21 cellular contexts compared by ENCODE assay signal in the genomic region with DNA sequence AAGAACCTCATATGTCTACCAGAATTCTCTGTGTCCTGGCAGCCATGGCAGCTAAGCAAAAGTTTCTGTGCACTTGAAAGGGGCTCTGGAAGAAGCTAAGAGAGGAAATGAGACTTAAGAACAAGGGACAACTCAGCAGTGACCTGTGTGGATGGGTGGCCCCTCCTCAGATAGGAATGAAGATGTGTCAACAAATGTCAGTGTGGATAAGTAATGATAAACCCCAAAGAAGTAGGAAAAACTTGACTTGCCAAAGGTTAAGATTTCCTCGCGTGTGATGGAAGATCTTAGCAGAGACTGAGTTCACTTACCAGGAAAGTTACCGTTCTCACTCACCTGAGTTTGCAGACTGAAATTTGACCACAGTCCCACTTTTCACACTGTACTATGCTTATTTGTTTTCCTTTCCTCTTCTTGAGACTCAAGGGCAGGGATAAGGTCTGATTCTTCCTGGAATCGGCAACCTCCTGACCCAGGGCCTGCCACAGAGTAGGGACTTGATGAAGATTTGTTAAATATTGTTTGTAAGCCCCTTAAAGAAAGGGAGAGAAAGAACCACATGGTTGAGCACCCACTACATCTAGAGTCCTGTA. TPM values are rescaled to one million over a fixed set of nuclear protein-coding genes. Genes with fewer than 3 reads are reported as not detected.
DNase-seq lines count a peak whose midpoint lies in the region; FAIRE-seq and TF ChIP-seq lines count a peak whose summit lies in the region.
"Had no signal": no experiment of that assay in that cellular context is flagged by ENCODE, and none has a peak within 500 bp of the region (broad histone marks: within the 10 kb centered on the region; RNA-seq: fewer than 3 reads in every experiment).

No MANE protein-coding gene starts in this region.

- dilution Hi-C loops in keratinocyte (cut with MboI; ENCODE audit: extremely low pct_ligation_motif_present, low sequenced_read_pairs): no loop called here

- no peak overlapping the region for H3K4me3 ChIP-seq in HEK293 (ENCODE audit: low read depth, low read length)
- H3K4me3 ChIP-seq in SJSA1: no peak overlapping the region
- H3K4me3 ChIP-seq in keratinocyte (ENCODE audit: control insufficient read depth in 2 of 3, extremely low read depth in 1 of 3, insufficient read depth in 2 of 3, low read depth in 1 of 3, low read length in 3 of 3): no peak overlapping the region
- H3K4me3 ChIP-seq in neuronal stem cell (ENCODE audit: low read length in 2 of 2): no peak overlapping the region
- H3K4me3 ChIP-seq: SK-N-MC, smooth muscle cell, vagina had no signal

- H3K4me3 Mint-ChIP-seq in type B pancreatic cell (peak overlapping the region; percentile 64), Calu3 (ENCODE audit: low read depth, unreplicated experiment) (no peak overlapping the region)
- H3K4me3 Mint-ChIP-seq: activated CD4-positive, alpha-beta T cell treated with anti-CD3 and anti-CD28 coated beads for 36 hours; CD4-positive, CD25-positive, alpha-beta regulatory T cell; stimulated activated memory B cell treated with anti-CD40 and anti-IgM and Interleukin-4, amounts not matched to agents 10 μg/mL and 1 μg/mL and 100 μg/mL, for 72 hours had no signal

- H2BK5ac ChIP-seq in neuronal stem cell (ENCODE audit: low read length): no peak overlapping the region

- no peak overlapping the region for H2AK5ac ChIP-seq in neuronal stem cell (ENCODE audit: low read depth, low read length)

- H3K36me3 Mint-ChIP-seq in type B pancreatic cell (no peaks in the 10 kb centered on the region), Calu3 (ENCODE audit: insufficient read depth, unreplicated experiment) (no peaks in the 10 kb centered on the region)
- H3K36me3 Mint-ChIP-seq: CD4-positive, CD25-positive, alpha-beta regulatory T cell; stimulated activated memory B cell treated with anti-CD40 and anti-IgM and Interleukin-4, amounts not matched to agents 10 μg/mL and 1 μg/mL and 100 μg/mL, for 72 hours had no signal

- no peaks in the 10 kb centered on the region for H3K79me2 ChIP-seq in keratinocyte (ENCODE audit: control insufficient read depth, insufficient read depth, low read length)

- H2BK15ac ChIP-seq in neuronal stem cell (ENCODE audit: low read length): no peak overlapping the region

- FAIRE-seq in keratinocyte (lab: Jason Lieb, UNC): peak; percentile 91
- FAIRE-seq: H1 had no signal

- H3K4me1 ChIP-seq in HEK293 (ENCODE audit: control insufficient read depth, insufficient read depth, low read length): no peaks in the 10 kb centered on the region; the same call in 1 of the 2 replicates
- H3K4me1 ChIP-seq in SJSA1 (replicated peaks): peaks cover 24% of the 10 kb centered on the region
- H3K4me1 ChIP-seq in keratinocyte (ENCODE audit: control insufficient read depth, extremely low read depth, insufficient read depth, low read length): peaks cover 20% of the 10 kb centered on the region
- H3K4me1 ChIP-seq in neuronal stem cell (ENCODE audit: control insufficient read depth in 2 of 2, insufficient read depth in 1 of 2, low read depth in 1 of 2, low read length in 2 of 2): no peaks in the 10 kb centered on the region
- H3K4me1 ChIP-seq: vagina had no signal

- H3K23ac ChIP-seq in neuronal stem cell (ENCODE audit: low read depth, low read length, poor library complexity): no peak overlapping the region

- H2BK120ac ChIP-seq in neuronal stem cell (ENCODE audit: low read depth, low read length): no peak overlapping the region

- intact Hi-C loops in Calu3 (cut with micrococcal nuclease; ENCODE audit: unreplicated experiment): no loop called here

- H2AFZ ChIP-seq in keratinocyte (ENCODE audit: control insufficient read depth, low read length) (no peak overlapping the region), neuronal stem cell (ENCODE audit: low read length) (no peak overlapping the region)

- H3K27me3 Mint-ChIP-seq in type B pancreatic cell (peaks cover 36% of the 10 kb centered on the region), Calu3 (ENCODE audit: unreplicated experiment) (peaks cover 42% of the 10 kb centered on the region)

- CTCF ChIA-PET in HEK293 (lab: Yijun Ruan, JAX): no interaction called here
- CTCF ChIA-PET in Calu3 (lab: Charles Lee): no interaction called here

- H3K27ac ChIP-seq in HEK293 (ENCODE audit: extremely low read depth, low read depth, low read length) (no peak overlapping the region), SJSA1 (peak overlapping the region; percentile 63; the same call in 1 of the 2 replicates), keratinocyte (ENCODE audit: control insufficient read depth, insufficient read depth, low read length) (peak overlapping the region; percentile 33), neuronal stem cell (replicated peaks; ENCODE audit: low read length) (no peak overlapping the region)
- H3K27ac ChIP-seq: SK-N-MC, vagina had no signal

- no peak overlapping the region for H3K4ac ChIP-seq in neuronal stem cell (ENCODE audit: low read length)

- H3K27me3 ChIP-seq in SJSA1 (replicated peaks) (no peaks in the 10 kb centered on the region), keratinocyte (ENCODE audit: control insufficient read depth, extremely low read depth, insufficient read depth, low read length) (no peaks in the 10 kb centered on the region), neuronal stem cell (ENCODE audit: control insufficient read depth in 3 of 3, insufficient read depth in 3 of 3, low read depth in 1 of 3, low read length in 3 of 3) (peaks cover 0 to 8% (median 3%) of the 10 kb centered on the region in 3 experiments)
- H3K27me3 ChIP-seq: vagina had no signal

- H3K18ac ChIP-seq in neuronal stem cell (ENCODE audit: low read length): no peak overlapping the region

- H3K36me3 ChIP-seq in HEK293 (ENCODE audit: control insufficient read depth in 2 of 2, insufficient read depth in 1 of 2, low read length in 2 of 2) (no peaks in the 10 kb centered on the region), SJSA1 (no peaks in the 10 kb centered on the region), keratinocyte (ENCODE audit: control insufficient read depth in 2 of 2, extremely low read depth in 1 of 2, insufficient read depth in 2 of 2, low read length in 2 of 2) (no peaks in the 10 kb centered on the region), neuronal stem cell (replicated peaks in 1 of 2; ENCODE audit: control insufficient read depth in 2 of 2, insufficient read depth in 2 of 2, low read length in 2 of 2) (no peaks in the 10 kb centered on the region)
- H3K36me3 ChIP-seq: vagina had no signal

- no peak for DNase-seq in SJSA1 (ENCODE audit: low read depth in 1 of 2, low spot score in 2 of 2)
- no peak for DNase-seq in keratinocyte (ENCODE audit: low read depth, low spot score)
- DNase-seq in type B pancreatic cell (ENCODE audit: extremely low spot score, unreplicated experiment): no peak
- no peak for DNase-seq in AG08396 (ENCODE audit: low spot score)
- DNase-seq in Calu3: no peak
- no peak for DNase-seq in neuronal stem cell (ENCODE audit: low spot score)
- DNase-seq: activated CD4-positive, alpha-beta T cell treated with anti-CD3 and anti-CD28 coated beads for 36 hours; activated gamma-delta T cell; activated T-cell treated with anti-CD3 and anti-CD28 coated beads, Interleukin-2, amount 50 U/mL, for 1 hour; CD4-positive, CD25-positive, alpha-beta regulatory T cell; cortex of kidney; glutamatergic neuron; mesendoderm; NCI-H1694 treated with DMSO at 0.1 percent for 48 hours; NCI-H526 had no signal

- no TSS peak for BruUV-seq in Calu3 (replicated peaks; lab: Mats Ljungman, UMichigan)

- H3K4me1 Mint-ChIP-seq in type B pancreatic cell (ENCODE audit: unreplicated experiment): peaks cover 4% of the 10 kb centered on the region
- peaks cover 9% of the 10 kb centered on the region for H3K4me1 Mint-ChIP-seq in Calu3 (ENCODE audit: low read depth, unreplicated experiment)
- H3K4me1 Mint-ChIP-seq: activated CD4-positive, alpha-beta T cell treated with anti-CD3 and anti-CD28 coated beads for 36 hours; CD4-positive, CD25-positive, alpha-beta regulatory T cell had no signal

- no CpG with 5 or more reads among the region's 4 CpGs for WGBS in neuronal stem cell (ENCODE audit: extremely low coverage in 2 of 2, insufficient read length in 2 of 2, insufficient replicate concordance in 1 of 2), 2 donors

- H4K91ac ChIP-seq in neuronal stem cell (ENCODE audit: low read depth, low read length, poor library complexity): no peak overlapping the region

- H3K27ac Mint-ChIP-seq in type B pancreatic cell: peak overlapping the region; percentile 91
- H3K27ac Mint-ChIP-seq in Calu3 (ENCODE audit: unreplicated experiment): no peak overlapping the region
- H3K27ac Mint-ChIP-seq: activated CD4-positive, alpha-beta T cell treated with anti-CD3 and anti-CD28 coated beads for 36 hours; stimulated activated memory B cell treated with anti-CD40 and anti-IgM and Interleukin-4, amounts not matched to agents 10 μg/mL and 1 μg/mL and 100 μg/mL, for 72 hours had no signal

- no peaks in the 10 kb centered on the region for H3K9me1 ChIP-seq in keratinocyte (ENCODE audit: control insufficient read depth, extremely low read depth, insufficient read depth, low read length)

- H3K9me3 ChIP-seq in HEK293 (ENCODE audit: control insufficient read depth, insufficient read depth, low read depth, low read length) (no peaks in the 10 kb centered on the region), SJSA1 (replicated peaks) (no peaks in the 10 kb centered on the region), keratinocyte (ENCODE audit: control insufficient read depth, low read depth, low read length) (no peaks in the 10 kb centered on the region), neuronal stem cell (replicated peaks in 1 of 2; ENCODE audit: control insufficient read depth in 2 of 2, insufficient read depth in 1 of 2, low read depth in 1 of 2, low read length in 2 of 2) (no peaks in the 10 kb centered on the region)
- H3K9me3 ChIP-seq: vagina had no signal

- peak overlapping the region; percentile 42 for H3K4me2 ChIP-seq in keratinocyte (ENCODE audit: control insufficient read depth, extremely low read depth, insufficient read depth, low read depth, low read length)
- H3K4me2 ChIP-seq in neuronal stem cell (ENCODE audit: insufficient read depth, low read length, poor library complexity, severe bottlenecking): no peak overlapping the region
- H3K4me2 ChIP-seq: smooth muscle cell had no signal

- no peak overlapping the region for H2BK12ac ChIP-seq in neuronal stem cell (ENCODE audit: low read length)

- no peak overlapping the region for H3K14ac ChIP-seq in neuronal stem cell (ENCODE audit: low read length)

- no peaks in the 10 kb centered on the region for H3K79me1 ChIP-seq in neuronal stem cell (ENCODE audit: low read depth, low read length)

- H3K9me3 Mint-ChIP-seq in type B pancreatic cell: no peaks in the 10 kb centered on the region
- H3K9me3 Mint-ChIP-seq in Calu3 (ENCODE audit: low read depth, unreplicated experiment): no peaks in the 10 kb centered on the region
- H3K9me3 Mint-ChIP-seq: stimulated activated memory B cell treated with anti-CD40 and anti-IgM and Interleukin-4, amounts not matched to agents 10 μg/mL and 1 μg/mL and 100 μg/mL, for 72 hours had no signal

- no peaks in the 10 kb centered on the region for H4K20me1 ChIP-seq in keratinocyte (ENCODE audit: control insufficient read depth, extremely low read depth, insufficient read depth, low read length)

- H3K9ac ChIP-seq in keratinocyte (ENCODE audit: control insufficient read depth, extremely low read depth, insufficient read depth, low read length): no peak overlapping the region
- H3K9ac ChIP-seq in neuronal stem cell (ENCODE audit: low read depth, low read length, poor library complexity): no peak overlapping the region

- POLR2A ChIA-PET in HEK293 (lab: Yijun Ruan, JAX): no interaction called here

- TF ChIP-seq CTCF in HEK293 (tag by site-specific recombination; IDR thresholded peaks at IDR 0.05): no peak
- TF ChIP-seq CTCF in keratinocyte (optimal IDR thresholded peaks at IDR 0.05 in 1 of 3, IDR thresholded peaks at IDR 0.05 in 1 of 3, conservative IDR thresholded peaks at IDR 0.05 in 1 of 3; ENCODE audit: extremely low read depth in 1 of 3, insufficient read depth in 2 of 3, low read length in 3 of 3): no peak
- TF ChIP-seq CTCF in type B pancreatic cell (conservative IDR thresholded peaks at IDR 0.05): no peak
- TF ChIP-seq CTCF in Calu3 (IDR thresholded peaks at IDR 0.05; ENCODE audit: unreplicated experiment): no peak

- H4K8ac ChIP-seq in neuronal stem cell (ENCODE audit: low read depth, low read length): no peak overlapping the region

RNA-seq across cellular contexts. Expression of gene HRH1, which starts 7.4 kb away (rescaled TPM):
- total RNA-seq in SJSA1 (2014; rRNA removed; shearing (Covaris generic)): 15.9 and 21.9 TPM in 2 replicates
- polyA plus RNA-seq in keratinocyte: 10.0 to 15.1 TPM (median 13.9 TPM) in 3 replicates
- 4.2 TPM for polyA plus RNA-seq in keratinocyte (2011; ENCODE audit: low read depth)
- 3.8 and 6.2 TPM in 2 replicates for polyA plus RNA-seq in keratinocyte (2011; cell fraction: cytosol; rRNA removed)
- 17.4 and 18.9 TPM in 2 replicates for polyA plus RNA-seq in keratinocyte (2011; cell fraction: nucleus; rRNA removed)
- 5.4 and 7.3 TPM in 2 replicates for polyA plus RNA-seq in keratinocyte (2012; ENCODE audit: low replicate concordance)
- 21.3 to 32.9 TPM (median 22.6 TPM) in 3 replicates for polyA minus RNA-seq in keratinocyte
- polyA minus RNA-seq in keratinocyte (2011; cell fraction: cytosol; rRNA and poly(A)+ RNA removed): 5.6 TPM
- 15.0 and 34.4 TPM in 2 replicates for polyA minus RNA-seq in keratinocyte (2011; cell fraction: nucleus; rRNA and poly(A)+ RNA removed)
- total RNA-seq in type B pancreatic cell (ENCODE audit: low replicate concordance): 4.7 and 7.7 TPM in 2 replicates
- total RNA-seq in Calu3 (2022): 9.1 and 9.6 TPM in 2 replicates
- polyA plus RNA-seq in neuronal stem cell (2013, experiment 1 of 2): under 0.01 TPM
- polyA plus RNA-seq in neuronal stem cell (2013, experiment 2 of 2): 0.04 TPM
- total RNA-seq: H1 had no signal

Comparison
In these comparisons a context has a peak if more than half of its experiments do, and no peak if none do; other contexts are left out.
1. H3K27ac ChIP-seq: peak in SJSA1 (single experiment) and keratinocyte (single experiment); none in HEK293 (single experiment) and neuronal stem cell (single experiment).